24 cellular contexts compared by ENCODE assay signal in genomic region chr4:140355288-140355687, GRCh38.
"Had no signal": no experiment of that assay in that cellular context is flagged by ENCODE, and none has a peak within 500 bp of the region (broad histone marks: within the 10 kb centered on the region; RNA-seq: fewer than 3 reads in every experiment).

No MANE protein-coding gene starts in this region.

- DNase-seq: colonic mucosa; cortex of kidney; dermis blood vessel endothelial cell; dorsolateral prefrontal cortex; effector CD4-positive, alpha-beta T cell; effector CD8-positive, alpha-beta T cell; effector memory CD4-positive, alpha-beta T cell; effector memory CD8-positive, alpha-beta T cell; endodermal cell; erythroblast; esophagus squamous epithelium; foreskin fibroblast; foreskin keratinocyte; foreskin melanocyte; gastrocnemius medialis; glutamatergic neuron; head of caudate nucleus; heart left ventricle; heart right ventricle had no signal

- H3K9me3 ChIP-seq: colonic mucosa, esophagus muscularis mucosa, esophagus squamous epithelium, gastrocnemius medialis, gastroesophageal sphincter, heart left ventricle, heart right ventricle had no signal

- H3K27me3 ChIP-seq: colonic mucosa, dorsolateral prefrontal cortex, esophagus muscularis mucosa, gastrocnemius medialis had no signal

- H3K27ac ChIP-seq: colonic mucosa, coronary artery, dorsolateral prefrontal cortex, epithelial cell of prostate, esophagus muscularis mucosa, esophagus squamous epithelium, foreskin keratinocyte, gastrocnemius medialis, gastroesophageal sphincter, heart left ventricle, heart right ventricle had no signal

- H3K4me3 ChIP-seq: colonic mucosa, coronary artery, dorsolateral prefrontal cortex, esophagus muscularis mucosa, esophagus squamous epithelium, gastrocnemius medialis, gastroesophageal sphincter, heart left ventricle, heart right ventricle had no signal

- H3K36me3 ChIP-seq: colonic mucosa, esophagus muscularis mucosa, esophagus squamous epithelium, gastrocnemius medialis, gastroesophageal sphincter, heart left ventricle, heart right ventricle had no signal

- H3K4me1 ChIP-seq: colonic mucosa, esophagus muscularis mucosa, esophagus squamous epithelium, foreskin keratinocyte, gastrocnemius medialis, gastroesophageal sphincter, heart left ventricle had no signal

- ATAC-seq: effector memory CD8-positive, alpha-beta T cell; esophagus mucosa; foreskin keratinocyte; gastrocnemius medialis; gastroesophageal sphincter; heart left ventricle; heart right ventricle had no signal
